In the genomic region with DNA sequence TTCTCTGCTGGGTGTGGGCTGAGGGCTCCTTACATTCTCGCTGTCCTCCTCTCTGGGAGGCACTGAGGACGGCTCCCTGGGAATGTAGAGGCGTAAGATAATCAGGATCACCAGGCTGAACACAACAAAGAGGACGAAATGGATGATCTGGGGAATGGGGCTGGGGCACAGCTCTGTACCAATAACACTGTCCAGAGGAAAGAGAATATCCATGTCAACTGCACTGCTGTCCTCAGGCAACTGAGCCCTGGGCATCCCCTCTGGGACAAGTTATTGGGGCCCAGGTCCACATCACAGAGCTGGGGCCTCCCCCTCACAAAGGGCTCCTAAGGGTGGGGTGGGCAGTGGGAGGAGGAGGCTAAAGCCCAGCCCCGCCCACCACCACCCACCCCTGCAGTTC, we compare ENCODE assay signal across 8 cellular contexts. TPM values are rescaled to one million over a fixed set of nuclear protein-coding genes. Genes with fewer than 3 reads are reported as not detected.
"Had no signal": no experiment of that assay in that cellular context is flagged by ENCODE, and none has a peak within 500 bp of the region (broad histone marks: within the 10 kb centered on the region; RNA-seq: fewer than 3 reads in every experiment).

No MANE protein-coding gene starts in this region.

RNA-seq across cellular contexts. Expression of a gene that starts 36.1 kb away (rescaled TPM):
- total RNA-seq: HT1080, LHCN-M2, MCF 10A, OCI-LY7, Peyer's patch, Right ventricle myocardium superior, RPMI7951, SJSA1 had no signal
